Comparison of ENCODE assay signal across 1 cellular context in genomic region chr6:2765896-2766766, GRCh38.
TF ChIP-seq lines count a peak whose summit lies in the region.

No MANE protein-coding gene starts in this region.

TF ChIP-seq in WTC11, 78 proteins besides CTCF, POLR2A, EP300 and RAD21 (continued from another document):
- TF ChIP-seq MLX (CRISPR knock-in tag; IDR thresholded peaks at IDR 0.05) (no peak), ZSCAN18 (CRISPR knock-in tag; IDR thresholded peaks at IDR 0.05) (no peak), GTF2I (CRISPR knock-in tag; conservative IDR thresholded peaks at IDR 0.05) (no peak), ZBTB21 (CRISPR knock-in tag; IDR thresholded peaks at IDR 0.05; ENCODE audit: borderline replicate concordance) (no peak), ZNF121 (CRISPR knock-in tag; IDR thresholded peaks at IDR 0.05) (no peak), SP1 (CRISPR knock-in tag; conservative IDR thresholded peaks at IDR 0.05) (0 out of 2 replicates have a peak, but pooled peaks have one; percentile 17), ATF1 (CRISPR knock-in tag; IDR thresholded peaks at IDR 0.05) (no peak), RORB (CRISPR knock-in tag; IDR thresholded peaks at IDR 0.05) (no peak), USF1 (CRISPR knock-in tag; IDR thresholded peaks at IDR 0.05) (no peak), CREM (CRISPR knock-in tag; IDR thresholded peaks at IDR 0.05) (0 out of 2 replicates have a peak, but pooled peaks have one; percentile 17), NR2C2 (CRISPR knock-in tag; IDR thresholded peaks at IDR 0.05) (no peak), NR1H2 (CRISPR knock-in tag; IDR thresholded peaks at IDR 0.05) (no peak), GABPB1 (CRISPR knock-in tag; IDR thresholded peaks at IDR 0.05) (0 out of 2 replicates have a peak, but pooled peaks have one; percentile 43), IRF2 (CRISPR knock-in tag; IDR thresholded peaks at IDR 0.05; ENCODE audit: borderline replicate concordance, low read depth) (no peak), KAT7 (CRISPR knock-in tag; IDR thresholded peaks at IDR 0.05; ENCODE audit: borderline replicate concordance) (no peak), NFATC4 (CRISPR knock-in tag; IDR thresholded peaks at IDR 0.05) (no peak), SMAD4 (CRISPR knock-in tag; IDR thresholded peaks at IDR 0.05) (no peak), HMGA2 (CRISPR knock-in tag; IDR thresholded peaks at IDR 0.05) (no peak), FOXK1 (CRISPR knock-in tag; IDR thresholded peaks at IDR 0.05) (0 out of 2 replicates have a peak, but pooled peaks have one; percentile 16), HMGXB4 (CRISPR knock-in tag; IDR thresholded peaks at IDR 0.05) (peak; percentile 46; the same call in 1 of the 2 replicates), EMX1 (CRISPR knock-in tag; IDR thresholded peaks at IDR 0.05) (no peak)
TF ChIP-seq in WTC11: peak in this region for 10.
